Comparison of ENCODE assay signal across 15 cellular contexts in the genomic region with DNA sequence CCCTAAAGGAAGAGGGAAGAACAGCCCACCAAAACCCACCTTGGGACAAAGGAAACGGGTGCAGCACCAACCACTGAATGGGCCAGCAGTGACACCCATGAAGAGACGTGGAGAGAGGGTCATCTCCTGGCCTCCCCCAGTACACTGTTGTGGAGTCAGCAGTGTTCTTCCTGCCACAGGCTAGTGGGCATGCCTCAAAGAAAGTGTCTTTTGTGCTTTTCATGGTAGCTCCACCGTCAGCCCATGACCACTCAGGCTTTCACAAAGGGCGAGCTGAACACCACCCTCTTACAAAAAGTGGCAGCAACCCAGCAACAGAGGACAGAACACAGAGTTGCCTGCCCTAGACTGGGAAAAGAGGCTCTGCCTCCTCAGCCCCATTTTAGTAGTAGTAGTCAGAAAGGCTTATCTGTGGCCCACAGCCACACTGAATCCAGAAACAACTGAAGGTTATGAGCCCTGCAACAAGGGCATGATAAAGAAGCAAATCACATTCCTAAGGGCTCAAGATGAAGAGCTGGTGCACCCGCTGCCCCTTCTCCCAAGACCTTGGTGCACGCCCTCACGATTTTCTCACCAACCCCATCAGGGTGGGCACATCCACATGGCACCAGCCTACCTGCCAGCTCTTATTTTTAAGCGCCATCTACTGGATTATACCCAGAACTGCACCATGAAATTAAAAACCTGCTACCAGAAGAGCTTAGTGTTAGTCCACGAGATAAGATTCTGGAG. TPM values are rescaled to one million over a fixed set of nuclear protein-coding genes. Genes with fewer than 3 reads are reported as not detected.
DNase-seq lines count a peak whose midpoint lies in the region; ATAC-seq, FAIRE-seq and TF ChIP-seq lines count a peak whose summit lies in the region.
"Had no signal": no experiment of that assay in that cellular context is flagged by ENCODE, and none has a peak within 500 bp of the region (broad histone marks: within the 10 kb centered on the region; RNA-seq: fewer than 3 reads in every experiment).

No MANE protein-coding gene starts in this region.

- H3K36me3 ChIP-seq in DOHH2 (ENCODE audit: control insufficient read depth, low read length): no peaks in the 10 kb centered on the region
- no peaks in the 10 kb centered on the region for H3K36me3 ChIP-seq in GM12878 (ENCODE audit: control insufficient read depth in 2 of 2, insufficient read depth in 2 of 2, low read length in 1 of 2)
- H3K36me3 ChIP-seq in right lobe of liver: no peaks in the 10 kb centered on the region
- H3K36me3 ChIP-seq in uterus: no peaks in the 10 kb centered on the region

- TF ChIP-seq CTCF in DOHH2 (IDR thresholded peaks at IDR 0.05; ENCODE audit: low read depth, low read length, poor library complexity, severe bottlenecking) (peak; percentile 66), GM12878 (IDR thresholded peaks at IDR 0.05 in 2 of 3, conservative IDR thresholded peaks at IDR 0.05 in 1 of 3; ENCODE audit: control insufficient read depth in 2 of 3, extremely low read depth in 1 of 3, insufficient read depth in 1 of 3, low read depth in 3 of 3, low read length in 3 of 3) (peak; percentile 15 to 28 (median 24); a peak in 3 of 6 replicates), right lobe of liver (IDR thresholded peaks at IDR 0.05) (peak; percentile 15 to 36 (median 20)), uterus (IDR thresholded peaks at IDR 0.05) (no peak)

- H3F3A ChIP-seq in DOHH2 (ENCODE audit: control insufficient read depth, insufficient read depth): no peaks in the 10 kb centered on the region

- RAD21 ChIA-PET in GM12878 (lab: Charles Lee; ENCODE audit: unreplicated experiment): interaction anchor here (0.8 to 2.7 kb wide), 4 partner anchors 17 to 700 kb away, joined by 3 to 8 read pairs (median 6); no protein-coding TSS in a partner anchor

- no peak overlapping the region for H2AFZ ChIP-seq in GM12878 (ENCODE audit: control insufficient read depth, low read depth, low read length)

- ATAC-seq in GM12878 (peak; percentile 50; the same call in 2 of the 3 replicates), right lobe of liver (peak in 3 of 4 donors; percentile 37 to 51 (median 40))

- 66% methylated on average over 9 of the region's 9 CpGs for WGBS in GM12878 (ENCODE audit: insufficient coverage, insufficient replicate concordance, low lambda C conversion rate, missing lambda C conversion rate)
- 94% methylated on average over 5 of the region's 9 CpGs for WGBS in right lobe of liver (ENCODE audit: insufficient coverage, low coverage, low lambda C conversion rate, missing lambda C conversion rate)

- H3K4me3 ChIP-seq in DOHH2 (ENCODE audit: low read length) (no peak overlapping the region), GM12878 (no peak overlapping the region), right lobe of liver (no peak overlapping the region), uterus (no peak overlapping the region)

- BruUV-seq in GM12878 (replicated peaks; lab: Mats Ljungman, UMichigan): no TSS peak

- H3K4me2 ChIP-seq in DOHH2 (ENCODE audit: low read length) (no peak overlapping the region), GM12878 (ENCODE audit: control insufficient read depth, insufficient read depth) (no peak overlapping the region)

- FAIRE-seq in GM12878 (lab: Jason Lieb, UNC): no peak
- FAIRE-seq: islet of Langerhans had no signal

- no peak for TF ChIP-seq EP300 in Ishikawa (IDR thresholded peaks at IDR 0.05; ENCODE audit: borderline replicate concordance)
- no peak for TF ChIP-seq EP300 in GM12878 (IDR thresholded peaks at IDR 0.05; ENCODE audit: borderline replicate concordance in 1 of 2, control insufficient read depth in 1 of 2, low read depth in 2 of 2, low read length in 2 of 2)

- DNase-seq in GM12878 (ENCODE audit: low read depth, low spot score): no peak
- no peak for DNase-seq in right lobe of liver
- no peak for DNase-seq in pons (ENCODE audit: low spot score)
- DNase-seq in uterus: no peak
- DNase-seq in amniotic stem cell (lab: John Stamatoyannopoulos, UW): no peak
- DNase-seq in NCI-H187 (lab: John Stamatoyannopoulos, UW): no peak
- DNase-seq: activated CD4-positive, alpha-beta T cell treated with anti-CD3 and anti-CD28 coated beads for 48 hours; activated naive CD4-positive, alpha-beta T cell; effector memory CD4-positive, alpha-beta T cell; NCI-H1694 treated with DMSO at 0.1 percent for 48 hours; nucleus accumbens; stimulated activated CD4-positive, alpha-beta T cell treated with anti-CD3 and anti-CD28 coated beads, Interleukin-4, amount 100 ng/mL, for 24 hours had no signal

- H3K9me2 ChIP-seq in DOHH2 (replicated peaks; ENCODE audit: control insufficient read depth, low read length): no peaks in the 10 kb centered on the region

- H4K20me1 ChIP-seq in DOHH2 (ENCODE audit: control insufficient read depth, insufficient read depth, low read depth, low read length) (no peaks in the 10 kb centered on the region), GM12878 (ENCODE audit: control insufficient read depth, insufficient read depth) (no peaks in the 10 kb centered on the region)

- H3K79me2 ChIP-seq in DOHH2 (ENCODE audit: control insufficient read depth, low read length) (peaks cover 51% of the 10 kb centered on the region), GM12878 (ENCODE audit: control insufficient read depth, insufficient read depth, low read length) (no peaks in the 10 kb centered on the region; the same call in 1 of the 2 replicates)

- H3K27ac ChIP-seq in DOHH2 (ENCODE audit: low read depth, low read length) (no peak overlapping the region), GM12878 (ENCODE audit: control insufficient read depth, insufficient read depth) (no peak overlapping the region), right lobe of liver (no peak overlapping the region), uterus (no peak overlapping the region)

- CTCF ChIA-PET in GM12878 (lab: Yijun Ruan, JAX): interaction anchor here (0.6 to 2.9 kb wide), 12 partner anchors 10 to 489 kb away, joined by 3 to 15 read pairs (median 3); no protein-coding TSS in a partner anchor

- H3K9ac ChIP-seq in GM12878 (ENCODE audit: control insufficient read depth, insufficient read depth, low read length): no peak overlapping the region

- 0 out of 2 replicates have a peak, but pooled peaks cover 3% of the 10 kb centered on the region for H3K9me3 ChIP-seq in DOHH2 (ENCODE audit: control insufficient read depth, insufficient read depth, low read length)
- H3K9me3 ChIP-seq in GM12878 (replicated peaks; ENCODE audit: control insufficient read depth, insufficient read depth, low read length): no peaks in the 10 kb centered on the region; the same call in 2 of the 3 replicates
- H3K9me3 ChIP-seq in right lobe of liver: no peaks in the 10 kb centered on the region
- peaks cover 0 to under 1% of the 10 kb centered on the region in 2 donors for H3K9me3 ChIP-seq in uterus

- no peaks in the 10 kb centered on the region for H3K27me3 ChIP-seq in DOHH2 (ENCODE audit: control insufficient read depth, low read length)
- H3K27me3 ChIP-seq in GM12878 (replicated peaks in 1 of 2; ENCODE audit: control insufficient read depth in 2 of 2, insufficient read depth in 2 of 2, low read length in 1 of 2): no peaks in the 10 kb centered on the region
- H3K27me3 ChIP-seq in right lobe of liver: no peaks in the 10 kb centered on the region
- H3K27me3 ChIP-seq in uterus: no peaks in the 10 kb centered on the region

- SMC1A ChIA-PET in GM12878 (lab: Charles Lee; ENCODE audit: uncharacterized antibody, unreplicated experiment): interaction anchor here (0.6 to 1.5 kb wide), 7 partner anchors 12 to 579 kb away, joined by 3 to 6 read pairs (median 4); no protein-coding TSS in a partner anchor

- peaks cover 15% of the 10 kb centered on the region for H3K4me1 ChIP-seq in DOHH2 (ENCODE audit: control insufficient read depth, low read length)
- H3K4me1 ChIP-seq in GM12878 (ENCODE audit: control insufficient read depth, insufficient read depth, low read length): no peaks in the 10 kb centered on the region
- H3K4me1 ChIP-seq in right lobe of liver: no peaks in the 10 kb centered on the region
- H3K4me1 ChIP-seq in uterus: no peaks in the 10 kb centered on the region

- in situ Hi-C loops in GM12878 (cut with MboI): no loop called here

- POLR2A ChIA-PET in GM12878 (lab: Charles Lee): interaction anchor here (0.5 kb wide), 1 partner anchor 11 kb away, joined by 3 read pairs; no protein-coding TSS in a partner anchor

- TF ChIP-seq POLR2A in GM12878 (IDR thresholded peaks at IDR 0.05; ENCODE audit: low read depth, low read length): no peak
- no peak for TF ChIP-seq POLR2A in right lobe of liver (IDR thresholded peaks at IDR 0.05)
- no peak for TF ChIP-seq POLR2A in uterus (IDR thresholded peaks at IDR 0.05)

- TF ChIP-seq RAD21 in Ishikawa (IDR thresholded peaks at IDR 0.05; ENCODE audit: low read depth): peak; percentile 60
- peak; percentile 46 for TF ChIP-seq RAD21 in GM12878 (IDR thresholded peaks at IDR 0.05; ENCODE audit: insufficient read depth, low read depth, low read length)

- intact Hi-C loops in GM12878 (cut with micrococcal nuclease; ENCODE audit: unreplicated experiment) (no loop called here), right lobe of liver (cut with DNase I) (no loop called here), uterus (cut with DNase I; ENCODE audit: low total_unique reads) (no loop called here)

TF ChIP-seq in Ishikawa, 13 proteins besides CTCF, POLR2A, EP300 and RAD21 (continues in another document):
- no peak for TF ChIP-seq TCF12 (IDR thresholded peaks at IDR 0.05; ENCODE audit: low read depth)

RNA-seq across cellular contexts. Expression of gene RAB28, which starts 53.1 kb away (rescaled TPM):
- 24.0 and 28.0 TPM in 2 replicates for total RNA-seq in GM12878 (2013; cell fraction: nucleolus; rRNA removed)
- 12.2 and 16.9 TPM in 2 replicates for total RNA-seq in GM12878 (2014; rRNA removed)
- total RNA-seq in GM12878 (2014; rRNA removed; fragmentation: Illumina TruSeq; extraction: Trizol): 18.6 and 21.6 TPM in 2 replicates
- total RNA-seq in GM12878 (2021): 12.2 and 13.2 TPM in 2 replicates
- polyA plus RNA-seq in GM12878 (2011; ENCODE audit: low read depth): 8.5 TPM
- polyA plus RNA-seq in GM12878 (2011; rRNA removed): 29.3 and 42.7 TPM in 2 replicates
- 11.2 and 15.6 TPM in 2 replicates for polyA plus RNA-seq in GM12878 (2011; cell fraction: cytosol; rRNA removed)
- 12.9 and 14.0 TPM in 2 replicates for polyA plus RNA-seq in GM12878 (2011; cell fraction: nucleus; rRNA removed)
- 9.7 and 13.7 TPM in 2 replicates for polyA plus RNA-seq in GM12878 (2012)
- polyA plus RNA-seq in GM12878 (2014; fragmentation: Illumina TruSeq; extraction: Trizol): 20.0 and 25.9 TPM in 2 replicates
- polyA plus RNA-seq in GM12878 (2014; fragmentation: Nextera tagmentation; extraction: Ambion mirVana): 10 to 100 TPM in 1 of 2 experiments, 1 to 10 TPM in 1; 5.8 to 10.6 TPM
- 12.8 and 15.1 TPM in 2 replicates for polyA plus RNA-seq in GM12878 (2014; rRNA removed)
- 10 to 100 TPM; 25.2 to 27.8 TPM for polyA plus RNA-seq in GM12878 (2016; fragmentation: Nextera tagmentation; extraction: Ambion mirVana)
- 11.0 and 12.4 TPM in 2 replicates for polyA minus RNA-seq in GM12878 (2011; rRNA and poly(A)+ RNA removed)
- polyA minus RNA-seq in GM12878 (2011; cell fraction: cytosol; rRNA and poly(A)+ RNA removed): 3.2 and 4.8 TPM in 2 replicates
- 18.9 and 29.9 TPM in 2 replicates for polyA minus RNA-seq in GM12878 (2011; cell fraction: nucleus; rRNA and poly(A)+ RNA removed)
- total RNA-seq in right lobe of liver: 1 to 10 TPM; 3.8 to 5.8 (median 5.1) TPM
- 10 to 100 TPM in 3 of 4 donors, 1 to 10 TPM in 1; 9.7 to 32.6 (median 21.2) TPM for total RNA-seq in uterus

Comparison
In these comparisons a context has a peak if more than half of its experiments do, and no peak if none do; other contexts are left out.
1. CTCF ChIP-seq: peak in DOHH2 (single experiment), GM12878 (3 of 3) and right lobe of liver (4 of 4); none in uterus (0 of 4).